In the genomic region with DNA sequence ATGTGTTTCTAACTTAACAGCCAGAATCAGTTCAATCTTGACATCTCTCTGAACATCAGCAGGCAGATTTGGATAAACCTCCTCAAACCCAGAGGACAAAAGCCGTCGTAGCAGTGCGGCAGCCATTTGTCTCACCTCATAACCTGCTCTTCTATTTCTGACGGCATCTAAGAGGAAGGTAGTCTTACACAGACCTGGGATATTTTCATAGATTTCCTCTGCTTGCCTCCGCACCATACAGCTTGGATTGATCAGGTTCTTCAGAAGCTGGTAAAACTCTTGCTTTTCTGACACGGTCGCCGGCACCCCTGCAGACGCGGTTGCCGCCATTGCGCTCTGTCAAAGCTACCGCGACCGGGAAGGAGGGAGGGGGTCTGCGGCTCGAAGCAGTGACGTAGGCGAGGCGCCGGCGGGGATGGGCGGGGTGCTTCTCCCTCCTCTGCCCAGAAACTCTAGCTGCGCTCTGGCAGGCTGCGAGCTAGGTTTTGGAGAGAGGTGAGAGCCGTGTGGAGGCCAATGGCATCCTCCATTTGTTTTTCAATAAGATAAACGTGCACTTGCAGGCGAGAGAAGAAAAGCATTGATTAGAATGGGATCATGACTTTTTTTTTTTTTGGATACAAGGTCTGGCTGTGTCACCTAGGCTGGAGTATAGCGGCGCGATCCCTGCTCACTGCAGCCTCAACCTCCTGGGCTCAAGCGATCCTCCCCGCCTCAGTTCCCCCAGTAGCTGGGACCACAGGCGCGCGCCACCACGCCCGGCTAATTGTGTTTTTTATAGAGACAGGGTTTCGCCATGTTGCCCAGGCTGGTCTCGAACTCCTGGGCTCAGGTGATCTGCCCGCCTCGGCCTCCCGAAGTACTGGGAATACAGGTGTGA, we compare ENCODE assay signal across 8 cellular contexts.
A peak's percentile ranks its signal among the peaks of the same experiment; 100 is the strongest.
DNase-seq lines count a peak whose midpoint lies in the region; ATAC-seq and TF ChIP-seq lines count a peak whose summit lies in the region.

Gene RANBP6, minus strand, starts transcription at position 347 of the 880 bp plus-strand sequence. Its CDS starts 17 bp downstream, at position 330.

- peak within 1 kb of the TSS; percentile 79 for H3K4me3 ChIP-seq in choroid plexus epithelial cell (ENCODE audit: low read depth, low read length)

- no peak for TF ChIP-seq CTCF in choroid plexus epithelial cell (conservative IDR thresholded peaks at IDR 0.05; ENCODE audit: low read depth, low read length)

- ATAC-seq in GM19043 (IDR thresholded peaks at IDR 0.05; ENCODE audit: low read depth, unreplicated experiment) (peak; percentile 99), HG03354 (IDR thresholded peaks at IDR 0.05; ENCODE audit: poor library complexity, severe bottlenecking, unreplicated experiment) (peak; percentile 99)

- DNase-seq in AG20443 (ENCODE audit: low spot score) (peak; percentile 95), NCI-H510A treated with DMSO at 0.1 percent for 48 hours (lab: John Stamatoyannopoulos, UW) (peak; percentile 57), choroid plexus epithelial cell (ENCODE audit: low read depth) (peak; percentile 86), kidney glomerular epithelial cell (lab: John Stamatoyannopoulos, UW) (peak; percentile 90)
- DNase-seq in activated CD4-positive, alpha-beta T cell treated with anti-CD3 and anti-CD28 coated beads for 4 hours: peak; percentile 87 to 88
- DNase-seq in stimulated activated CD4-positive, alpha-beta T cell treated with anti-CD3 and anti-CD28 coated beads, Interleukin-1b, Interleukin-23, amount 100 ng/mL, for 1 hour (ENCODE audit: low read depth in 2 of 2): peak; percentile 68 to 81

Comparison
In these comparisons a context has a peak if more than half of its experiments do, and no peak if none do; other contexts are left out.
1. Peak in every context shown above with its lines: DNase-seq, ATAC-seq and H3K4me3 ChIP-seq.